In the genomic region with DNA sequence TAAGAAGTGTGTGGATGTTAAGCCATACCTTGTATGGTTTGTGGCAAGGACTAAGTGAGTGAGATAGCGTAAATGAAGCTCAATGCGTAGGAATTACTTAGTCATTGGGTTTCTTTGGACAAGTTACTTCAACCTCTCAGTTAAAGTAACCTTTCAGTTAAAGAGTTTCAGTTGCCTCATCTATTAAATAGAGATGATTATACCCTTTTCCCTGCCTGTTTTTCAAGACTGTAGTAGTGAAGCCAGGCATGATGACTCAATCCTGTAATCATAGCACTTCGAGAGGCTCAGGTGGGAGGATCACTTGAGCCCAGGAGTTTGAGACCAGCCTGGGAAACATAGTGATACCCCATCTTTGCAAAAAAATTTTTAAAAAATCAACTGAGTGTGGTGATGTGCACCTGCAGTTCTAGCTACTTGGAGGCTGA, we compare ENCODE assay signal across 19 cellular contexts. TPM values are rescaled to one million over a fixed set of nuclear protein-coding genes. Genes with fewer than 3 reads are reported as not detected.
DNase-seq lines count a peak whose midpoint lies in the region; ATAC-seq and TF ChIP-seq lines count a peak whose summit lies in the region.
"Had no signal": no experiment of that assay in that cellular context is flagged by ENCODE, and none has a peak within 500 bp of the region (broad histone marks: within the 10 kb centered on the region; RNA-seq: fewer than 3 reads in every experiment).

No MANE protein-coding gene starts in this region.

- H3K27me3 ChIP-seq in ascending aorta, result no peaks in the 10 kb centered on the region
- H3K27me3 ChIP-seq: colonic mucosa had no signal

- DNase-seq in activated T-cell treated with anti-CD3 and anti-CD28 coated beads for 24 hours (ENCODE audit: low read depth) (peak; percentile 10), activated T-cell treated with anti-CD3 and anti-CD28 coated beads for 4 hours (no peak), NCI-H2227 treated with DMSO at 0.1 percent for 48 hours (lab: John Stamatoyannopoulos, UW) (peak; percentile 60), ascending aorta (ENCODE audit: low spot score in 2 of 2) (peak in 1 of 2 donors; percentile 66), KBM-7 (no peak)
- peak in 1 of 2 donors; percentile 58 for DNase-seq in stimulated activated effector memory CD8-positive, alpha-beta T cell treated with anti-CD3 and anti-CD28 coated beads, Interleukin-12 subunit alpha, Interleukin-12 subunit beta, amount 100 ng/mL, for 72 hours (ENCODE audit: low spot score in 2 of 2)
- DNase-seq: CD8-positive, alpha-beta T cell; colonic mucosa; islet precursor cell; NCI-H2029 treated with DMSO at 0.1 percent for 48 hours; NCI-H69; PC-3 had no signal

- ATAC-seq in stimulated activated effector memory CD8-positive, alpha-beta T cell treated with anti-CD3 and anti-CD28 coated beads, Interleukin-12 subunit alpha, Interleukin-12 subunit beta, amount 100 ng/mL, for 72 hours, result peak; percentile 97
- ATAC-seq in GM19351 (IDR thresholded peaks at IDR 0.05; ENCODE audit: unreplicated experiment) (no peak), HG03159 (IDR thresholded peaks at IDR 0.05; ENCODE audit: unreplicated experiment) (no peak)
- ATAC-seq: CD8-positive, alpha-beta T cell; PC-3 had no signal

- no peaks in the 10 kb centered on the region for H3K9me3 Mint-ChIP-seq in stimulated activated effector memory CD8-positive, alpha-beta T cell treated with anti-CD3 and anti-CD28 coated beads, Interleukin-12 subunit alpha, Interleukin-12 subunit beta, amount 100 ng/mL, for 72 hours
- H3K9me3 Mint-ChIP-seq: CD8-positive, alpha-beta T cell had no signal

- no peak overlapping the region for H3K4me3 Mint-ChIP-seq in stimulated activated effector memory CD8-positive, alpha-beta T cell treated with anti-CD3 and anti-CD28 coated beads, Interleukin-12 subunit alpha, Interleukin-12 subunit beta, amount 100 ng/mL, for 72 hours
- H3K4me3 Mint-ChIP-seq: CD8-positive, alpha-beta T cell had no signal

- H3K27ac Mint-ChIP-seq in stimulated activated effector memory CD8-positive, alpha-beta T cell treated with anti-CD3 and anti-CD28 coated beads, Interleukin-12 subunit alpha, Interleukin-12 subunit beta, amount 100 ng/mL, for 72 hours, result peak overlapping the region; percentile 70
- H3K27ac Mint-ChIP-seq: CD8-positive, alpha-beta T cell had no signal

- peak overlapping the region in 1 of 2 donors; percentile 28 for H3K4me3 ChIP-seq in ascending aorta
- H3K4me3 ChIP-seq: colonic mucosa had no signal

- H3K9me3 ChIP-seq in ascending aorta, result no peaks in the 10 kb centered on the region
- H3K9me3 ChIP-seq: colonic mucosa had no signal

- peak overlapping the region; percentile 81 to 89 for H3K27ac ChIP-seq in ascending aorta
- H3K27ac ChIP-seq: colonic mucosa had no signal

- intact Hi-C loops in ascending aorta (cut with DNase I), result loop anchor here (2.0 kb wide), 1 partner anchor 224 kb away; the partner anchor contains the start of gene CAP1

- in situ Hi-C loops in KBM-7 (cut with MboI; ENCODE audit: low pct_unique_long_range_greater_than_20kb, low sequenced_read_pairs), result no loop called here

- H3K36me3 Mint-ChIP-seq in stimulated activated effector memory CD8-positive, alpha-beta T cell treated with anti-CD3 and anti-CD28 coated beads, Interleukin-12 subunit alpha, Interleukin-12 subunit beta, amount 100 ng/mL, for 72 hours, result peaks cover 95% of the 10 kb centered on the region

- H3K36me3 ChIP-seq in ascending aorta, result peaks cover 21 to 33% of the 10 kb centered on the region in 2 donors

- H3K4me1 Mint-ChIP-seq in stimulated activated effector memory CD8-positive, alpha-beta T cell treated with anti-CD3 and anti-CD28 coated beads, Interleukin-12 subunit alpha, Interleukin-12 subunit beta, amount 100 ng/mL, for 72 hours, result peaks cover 14% of the 10 kb centered on the region

- TF ChIP-seq CTCF in ascending aorta (IDR thresholded peaks at IDR 0.05), result no peak

- peaks cover 6 to 68% of the 10 kb centered on the region in 2 donors for H3K4me1 ChIP-seq in ascending aorta
- H3K4me1 ChIP-seq: colonic mucosa had no signal

RNA-seq across cellular contexts. Expression of gene ZMPSTE24, which starts 6.3 kb away (rescaled TPM):
- total RNA-seq in ascending aorta, result 61.8 TPM

RNA-seq across cellular contexts. Expression of gene TMCO2, which starts 16.6 kb away (rescaled TPM):
- not detected for total RNA-seq in ascending aorta
- total RNA-seq: CD8-positive, alpha-beta T cell; colonic mucosa; Daoy; H1; mesenteric fat pad; PC-3; SK-MEL-5; urinary bladder had no signal

RNA-seq across cellular contexts. Expression of gene COL9A2, which starts 52.7 kb away (rescaled TPM):
- 4.5 TPM for total RNA-seq in ascending aorta

Comparison
In these comparisons a context has a peak if more than half of its experiments do, and no peak if none do; other contexts are left out.
1. DNase-seq: peak in activated T-cell treated with anti-CD3 and anti-CD28 coated beads for 24 hours (single experiment) and NCI-H2227 treated with DMSO at 0.1 percent for 48 hours (single experiment); none in activated T-cell treated with anti-CD3 and anti-CD28 coated beads for 4 hours (single experiment) and KBM-7 (single experiment).